Comparison of ENCODE assay signal across 19 cellular contexts in the genomic region with DNA sequence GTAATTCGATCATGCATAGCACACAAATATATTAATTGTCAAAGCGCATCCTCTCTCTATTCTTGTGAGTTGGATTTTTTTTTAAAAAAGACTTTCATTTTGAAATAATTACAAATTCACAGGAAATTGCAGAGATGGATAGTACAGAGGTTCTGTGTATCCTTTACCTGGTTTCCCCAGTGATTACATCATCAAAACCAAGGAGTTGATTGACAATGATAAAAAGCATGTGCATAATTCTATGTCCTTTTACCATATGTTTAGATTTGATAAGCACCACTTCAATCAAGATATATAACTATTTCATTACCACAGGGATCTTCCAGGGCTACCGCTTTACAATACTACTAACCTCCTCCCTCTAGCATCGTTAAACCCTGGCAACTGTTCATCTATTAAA. TPM values are rescaled to one million over a fixed set of nuclear protein-coding genes. Genes with fewer than 3 reads are reported as not detected.
"Had no signal": no experiment of that assay in that cellular context is flagged by ENCODE, and none has a peak within 500 bp of the region (broad histone marks: within the 10 kb centered on the region; RNA-seq: fewer than 3 reads in every experiment).

No MANE protein-coding gene starts in this region.

- DNase-seq: activated CD4-positive, alpha-beta T cell treated with anti-CD3 and anti-CD28 coated beads for 36 hours; activated CD4-positive, CD25-positive, alpha-beta regulatory T cell; activated naive CD4-positive, alpha-beta T cell; activated T-cell treated with anti-CD3 and anti-CD28 coated beads for 4 hours; activated T-cell treated with anti-CD3 and anti-CD28 coated beads, Interleukin-2, amount 50 U/mL, for 72 hours; anterior cingulate cortex; dermis blood vessel endothelial cell; effector CD4-positive, alpha-beta T cell; esophagus squamous epithelium; foreskin melanocyte; kidney glomerular epithelial cell; left lung; lower lobe of right lung; mesenchymal stem cell; posterior cingulate gyrus; right cardiac atrium; spleen; stimulated activated naive CD4-positive, alpha-beta T cell treated with Interleukin-2 at 50 U/mL for 16 hours had no signal

- ATAC-seq: left lung, lower lobe of right lung, right cardiac atrium had no signal

RNA-seq across cellular contexts. Expression of a gene that starts 40.2 kb away (rescaled TPM):
- total RNA-seq: activated CD4-positive, alpha-beta T cell treated with anti-CD3 and anti-CD28 coated beads for 36 hours; activated T-cell treated with anti-CD3 and anti-CD28 coated beads, Interleukin-2, amount 50 U/mL, for 72 hours; natural killer cell treated with Interleukin-12 subunit alpha and Interleukin-12 subunit beta and Interleukin-15 and Interleukin-18, amount 100 ng/mL, for 72 hours had no signal
